Comparison of ENCODE assay signal across 9 cellular contexts in genomic region chr11:9092846-9093778, GRCh38. TPM values are rescaled to one million over a fixed set of nuclear protein-coding genes. Genes with fewer than 3 reads are reported as not detected.
DNase-seq lines count a peak whose midpoint lies in the region; ATAC-seq, FAIRE-seq and TF ChIP-seq lines count a peak whose summit lies in the region.
"Had no signal": no experiment of that assay in that cellular context is flagged by ENCODE, and none has a peak within 500 bp of the region (broad histone marks: within the 10 kb centered on the region; RNA-seq: fewer than 3 reads in every experiment).

No MANE protein-coding gene starts in this region.

- no peak for TF ChIP-seq POLR2A in endothelial cell of umbilical vein (IDR thresholded peaks at IDR 0.05; ENCODE audit: low read depth, low read length)

- H3K36me3 ChIP-seq in cardiac muscle cell (no peaks in the 10 kb centered on the region), endothelial cell of umbilical vein (ENCODE audit: control insufficient read depth in 2 of 2, extremely low read depth in 1 of 2, insufficient read depth in 2 of 2, low read length in 2 of 2) (no peaks in the 10 kb centered on the region), upper lobe of right lung (no peaks in the 10 kb centered on the region)

- intact Hi-C loops in left cardiac atrium (cut with DNase I) (no loop called here), endothelial cell of umbilical vein (cut with micrococcal nuclease) (no loop called here), upper lobe of right lung (cut with DNase I) (no loop called here)

- H3K27ac ChIP-seq in cardiac muscle cell (no peak overlapping the region), endothelial cell of umbilical vein (ENCODE audit: insufficient read depth, low read depth, low read length) (no peak overlapping the region), upper lobe of right lung (no peak overlapping the region)

- FAIRE-seq in endothelial cell of umbilical vein (lab: Jason Lieb, UNC): peak; percentile 64

- no peaks in the 10 kb centered on the region for H4K20me1 ChIP-seq in endothelial cell of umbilical vein (replicated peaks; ENCODE audit: control insufficient read depth, extremely low read depth, insufficient read depth, low read length)

- H3K4me3 ChIP-seq in cardiac muscle cell (no peak overlapping the region), endothelial cell of umbilical vein (replicated peaks in 1 of 3; ENCODE audit: insufficient read depth in 1 of 3, low read depth in 1 of 3, low read length in 3 of 3) (no peak overlapping the region), upper lobe of right lung (no peak overlapping the region)

- no peak for ATAC-seq in left cardiac atrium
- no peak for ATAC-seq in upper lobe of right lung
- no peak for ATAC-seq in GM21515 (IDR thresholded peaks at IDR 0.05; ENCODE audit: unreplicated experiment)
- ATAC-seq in GM18870 (IDR thresholded peaks at IDR 0.05; ENCODE audit: unreplicated experiment): no peak

- TF ChIP-seq CTCF in cardiac muscle cell (IDR thresholded peaks at IDR 0.05; ENCODE audit: low read depth, low read length) (peak; percentile 42), endothelial cell of umbilical vein (IDR thresholded peaks at IDR 0.05; ENCODE audit: extremely low read depth in 1 of 2, insufficient read depth in 1 of 2, low read depth in 1 of 2, low read length in 2 of 2) (peak in 1 of 2 donors; percentile 35), upper lobe of right lung (IDR thresholded peaks at IDR 0.05) (peak; percentile 30)

- POLR2A ChIA-PET in endothelial cell of umbilical vein (lab: Charles Lee): no interaction called here

- no peak overlapping the region for H3K4me2 ChIP-seq in endothelial cell of umbilical vein (ENCODE audit: insufficient read depth, low read length)

- H3K27me3 ChIP-seq in cardiac muscle cell (peaks cover 59% of the 10 kb centered on the region), endothelial cell of umbilical vein (ENCODE audit: control insufficient read depth in 2 of 2, insufficient read depth in 2 of 2, low read length in 2 of 2) (peaks cover 4 to 12% of the 10 kb centered on the region in 2 experiments), upper lobe of right lung (peaks cover 7% of the 10 kb centered on the region)

- no TSS peak for BruUV-seq in endothelial cell of umbilical vein (replicated peaks; lab: Mats Ljungman, UMichigan)

- peak in 1 of 2 donors; percentile 6 for DNase-seq in cardiac muscle cell (ENCODE audit: low read depth in 1 of 2, low spot score in 1 of 2)
- DNase-seq in left cardiac atrium: no peak
- peak; percentile 18 for DNase-seq in NCI-H2227 (lab: John Stamatoyannopoulos, UW; ENCODE audit: unreplicated experiment)
- peak; percentile 24 for DNase-seq in endothelial cell of umbilical vein (ENCODE audit: low read depth, low spot score)
- DNase-seq in upper lobe of right lung: no peak
- DNase-seq in GOT3 (lab: John Stamatoyannopoulos, UW): no peak

- H3K4me1 ChIP-seq in cardiac muscle cell (ENCODE audit: low read depth) (no peaks in the 10 kb centered on the region), endothelial cell of umbilical vein (ENCODE audit: control insufficient read depth, extremely low read depth, insufficient read depth, low read length) (no peaks in the 10 kb centered on the region), upper lobe of right lung (no peaks in the 10 kb centered on the region)

- H3K9me1 ChIP-seq in endothelial cell of umbilical vein (replicated peaks; ENCODE audit: control insufficient read depth, extremely low read depth, insufficient read depth, low read length): no peaks in the 10 kb centered on the region

- dilution Hi-C loops in endothelial cell of umbilical vein (cut with MboI; ENCODE audit: extremely low pct_ligation_motif_present, low sequenced_read_pairs): no loop called here

- CTCF ChIA-PET in endothelial cell of umbilical vein (lab: Charles Lee): interaction anchor here (0.8 to 5.4 kb wide), 13 partner anchors 9 to 414 kb away, joined by 3 to 70 read pairs (median 4); no protein-coding TSS in a partner anchor

- H3K9me3 ChIP-seq in cardiac muscle cell (ENCODE audit: low read depth) (no peaks in the 10 kb centered on the region), endothelial cell of umbilical vein (replicated peaks; ENCODE audit: control insufficient read depth, insufficient read depth, low read length) (no peaks in the 10 kb centered on the region), upper lobe of right lung (no peaks in the 10 kb centered on the region)

- H2AFZ ChIP-seq in endothelial cell of umbilical vein (ENCODE audit: low read depth, low read length): no peak overlapping the region

- H3K79me2 ChIP-seq in endothelial cell of umbilical vein (ENCODE audit: control insufficient read depth, insufficient read depth, low read length): no peaks in the 10 kb centered on the region

- no peak overlapping the region for H3K9ac ChIP-seq in endothelial cell of umbilical vein (replicated peaks; ENCODE audit: extremely low read depth, insufficient read depth, low read length)

TF ChIP-seq in endothelial cell of umbilical vein, 7 proteins besides CTCF, POLR2A, EP300 and RAD21:
- TF ChIP-seq EZH2 (IDR thresholded peaks at IDR 0.05; ENCODE audit: borderline replicate concordance, low read depth, low read length, severe bottlenecking) (no peak), MYC (IDR thresholded peaks at IDR 0.05; ENCODE audit: low read depth, low read length) (no peak), JUN (IDR thresholded peaks at IDR 0.05; ENCODE audit: borderline replicate concordance, insufficient read depth, insufficient read length, low read depth) (no peak), POLR2AphosphoS5 (IDR thresholded peaks at IDR 0.05; ENCODE audit: insufficient read depth, low read depth, low read length) (no peak)

RNA-seq across cellular contexts. Expression of gene SCUBE2, which starts 1.7 kb away (rescaled TPM):
- total RNA-seq in cardiac muscle cell (0.18 and 0.21 TPM in 2 replicates), left cardiac atrium (1 to 10 TPM; 2.0 to 4.4 TPM), endothelial cell of umbilical vein (1.6 and 3.5 TPM in 2 replicates), upper lobe of right lung (9.9 TPM)
- polyA plus RNA-seq in cardiac muscle cell (1.4 TPM in 1 of 2 replicates, not detected in the other), endothelial cell of umbilical vein (0.54 and 0.55 TPM in 2 replicates)
- 0.25 and 0.66 TPM in 2 replicates for polyA plus RNA-seq in endothelial cell of umbilical vein (2011; cell fraction: cytosol; rRNA removed)
- polyA plus RNA-seq in endothelial cell of umbilical vein (2011; cell fraction: nucleus; rRNA removed): 1.2 and 1.4 TPM in 2 replicates
- 0.87 and 1.2 TPM in 2 replicates for polyA plus RNA-seq in endothelial cell of umbilical vein (2012)
- 0.17 and 0.80 TPM in 2 replicates for polyA minus RNA-seq in endothelial cell of umbilical vein
- not detected for polyA minus RNA-seq in endothelial cell of umbilical vein (2011; cell fraction: cytosol; rRNA and poly(A)+ RNA removed)
- 2.0 and 3.4 TPM in 2 replicates for polyA minus RNA-seq in endothelial cell of umbilical vein (2011; cell fraction: nucleus; rRNA and poly(A)+ RNA removed)
- total RNA-seq: mononuclear cell had no signal

Comparison
In these comparisons a context has a peak if more than half of its experiments do, and no peak if none do; other contexts are left out.
1. DNase-seq: peak in NCI-H2227 (single experiment) and endothelial cell of umbilical vein (single experiment); none in left cardiac atrium (single experiment), upper lobe of right lung (single experiment) and GOT3 (single experiment).